ENCODE assay signal across 9 cellular contexts in the genomic region with DNA sequence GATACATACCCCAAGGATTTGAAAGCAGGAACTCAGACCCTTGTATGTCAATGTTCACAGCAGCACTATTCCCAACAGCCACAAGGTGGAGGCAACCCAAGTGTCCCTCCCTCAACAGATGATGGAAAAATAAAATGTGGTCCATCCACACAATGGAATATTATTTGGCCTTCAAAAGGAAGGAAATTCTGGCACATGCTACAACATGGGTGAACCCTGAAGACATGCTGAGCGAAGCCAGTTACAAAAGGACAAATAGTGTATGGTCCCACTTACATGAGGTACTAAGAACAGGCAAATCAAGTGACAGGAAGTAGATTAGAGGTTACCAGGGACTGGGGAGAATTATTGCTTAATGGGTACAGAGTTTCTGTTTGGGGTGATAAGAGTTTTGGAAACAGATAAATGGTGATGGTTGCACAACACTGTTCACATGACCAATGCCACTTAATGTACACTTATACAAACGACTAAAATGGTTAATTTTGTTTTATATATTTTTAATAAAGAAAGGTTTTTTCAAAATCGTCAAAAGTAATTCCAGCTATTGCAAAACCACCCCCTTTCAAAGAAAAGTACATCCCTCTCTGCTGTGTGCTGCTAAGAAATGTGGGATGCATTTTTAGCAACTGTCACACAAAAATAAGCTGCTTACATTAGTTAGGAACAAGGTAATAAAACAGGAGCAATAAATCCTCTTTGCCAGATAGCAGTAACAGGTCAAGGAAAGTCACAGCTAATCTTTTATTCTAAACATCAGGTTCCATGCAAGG.
DNase-seq lines count a peak whose midpoint lies in the region; ATAC-seq and TF ChIP-seq lines count a peak whose summit lies in the region.
"Had no signal": no experiment of that assay in that cellular context is flagged by ENCODE, and none has a peak within 500 bp of the region (broad histone marks: within the 10 kb centered on the region; RNA-seq: fewer than 3 reads in every experiment).

No MANE protein-coding gene starts in this region.

- H3K36me3 Mint-ChIP-seq in brain, result peaks cover 41% of the 10 kb centered on the region
- H3K36me3 Mint-ChIP-seq in naive thymus-derived CD8-positive, alpha-beta T cell, result peaks cover 0 to 6% (median 0%) of the 10 kb centered on the region in 3 donors

- peak overlapping the region in 3 of 5 experiments; percentile 33 to 66 (median 63) for H3K27ac Mint-ChIP-seq in brain
- peak overlapping the region in 2 of 10 donors; percentile 35 to 44 for H3K27ac Mint-ChIP-seq in naive thymus-derived CD8-positive, alpha-beta T cell

- no peak overlapping the region for H3K4me3 Mint-ChIP-seq in brain
- peak overlapping the region in 1 of 10 donors; percentile 34 for H3K4me3 Mint-ChIP-seq in naive thymus-derived CD8-positive, alpha-beta T cell

- no peak overlapping the region for H3K4me3 ChIP-seq in LNCaP clone FGC (ENCODE audit: low read depth, low read length)
- H3K4me3 ChIP-seq: skin epidermis had no signal

- no peaks in the 10 kb centered on the region for H3K9me3 Mint-ChIP-seq in brain
- H3K9me3 Mint-ChIP-seq in naive thymus-derived CD8-positive, alpha-beta T cell, result no peaks in the 10 kb centered on the region

- H3K4me1 Mint-ChIP-seq in brain, result peaks cover 35% of the 10 kb centered on the region
- peaks cover 2 to 9% (median 6%) of the 10 kb centered on the region in 4 donors for H3K4me1 Mint-ChIP-seq in naive thymus-derived CD8-positive, alpha-beta T cell

- peak; percentile 46 to 52 for ATAC-seq in naive thymus-derived CD8-positive, alpha-beta T cell
- ATAC-seq in HG03039 (IDR thresholded peaks at IDR 0.05; ENCODE audit: unreplicated experiment), result no peak

- no peaks in the 10 kb centered on the region for H3K27me3 Mint-ChIP-seq in brain
- H3K27me3 Mint-ChIP-seq in naive thymus-derived CD8-positive, alpha-beta T cell, result no peaks in the 10 kb centered on the region

- TF ChIP-seq CTCF in LNCaP clone FGC (IDR thresholded peaks at IDR 0.05; ENCODE audit: control insufficient read depth, extremely low read depth, insufficient read depth), result peak; percentile 51
- TF ChIP-seq CTCF in brain (conservative IDR thresholded peaks at IDR 0.05), result peak; percentile 27 to 43

- peak; percentile 26 for DNase-seq in ELR (ENCODE audit: low read depth)
- DNase-seq in LNCaP clone FGC (ENCODE audit: low read depth), result no peak
- DNase-seq in naive thymus-derived CD8-positive, alpha-beta T cell, result peak in 4 of 10 donors; percentile 16 to 38 (median 28)
- no peak for DNase-seq in hippocampal formation (lab: John Stamatoyannopoulos, UW)
- DNase-seq in SK-N-DZ (ENCODE audit: low spot score), result no peak
- DNase-seq in COR-L47 (lab: John Stamatoyannopoulos, UW), result no peak

- POLR2A ChIA-PET in naive thymus-derived CD8-positive, alpha-beta T cell (lab: Charles Lee), result no interaction called here
